9 cellular contexts compared by ENCODE assay signal in genomic region chr10:34751272-34751671, GRCh38.
"Had no signal": no experiment of that assay in that cellular context is flagged by ENCODE, and none has a peak within 500 bp of the region (broad histone marks: within the 10 kb centered on the region; RNA-seq: fewer than 3 reads in every experiment).

No MANE protein-coding gene starts in this region.

- DNase-seq: GOT3, H7, HFFc6, IMR-90, KG1 had no signal

- ATAC-seq: HCT116 had no signal

- H3K27ac ChIP-seq: HL-60 had no signal

- H3K9me3 Mint-ChIP-seq: HFFc6 had no signal

- FAIRE-seq: K562 had no signal

- H3K36me3 ChIP-seq: HAP-1 had no signal

- H3K27ac Mint-ChIP-seq: HFFc6 had no signal

- H3K9me3 ChIP-seq: HAP-1 had no signal

- H3K4me3 ChIP-seq: HAP-1, K562 had no signal

- H3K4me3 Mint-ChIP-seq: HFFc6 had no signal
